In the genomic region with DNA sequence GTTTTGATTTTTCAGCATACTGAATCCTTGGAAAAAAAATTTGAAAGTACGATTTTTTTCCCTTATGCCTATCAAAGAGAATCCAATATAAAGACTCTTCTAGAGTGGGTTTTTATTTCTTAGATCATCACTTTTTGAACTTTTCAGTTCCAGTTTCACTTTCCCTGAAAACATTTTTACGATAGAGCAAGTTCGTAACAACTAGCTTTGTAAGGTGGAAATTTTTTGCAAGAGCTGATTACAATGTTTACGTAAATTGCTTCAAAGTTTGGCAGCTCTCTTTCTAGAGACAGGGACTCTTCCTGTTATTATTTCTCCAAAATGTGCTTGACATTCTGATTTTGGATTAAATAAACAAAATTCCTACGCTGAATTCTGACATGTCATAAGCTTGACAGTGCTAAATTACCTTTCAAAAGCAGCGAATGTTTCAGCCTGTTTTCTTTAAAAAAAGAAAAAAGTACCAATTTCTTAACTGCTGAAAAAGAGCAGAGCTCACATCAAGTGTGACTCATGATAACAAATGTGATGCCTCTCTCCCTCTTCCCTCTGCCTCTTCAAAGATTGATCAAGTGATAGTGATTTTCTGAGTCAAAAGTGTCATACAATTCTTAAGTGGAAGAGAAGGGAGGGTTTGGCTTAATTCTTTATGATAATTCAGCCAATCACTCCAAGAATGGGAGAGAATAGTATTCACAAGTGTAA, we compare ENCODE assay signal across 8 cellular contexts.
DNase-seq lines count a peak whose midpoint lies in the region; ATAC-seq and TF ChIP-seq lines count a peak whose summit lies in the region.

No MANE protein-coding gene starts in this region.

- H4K91ac ChIP-seq in IMR-90 (ENCODE audit: insufficient read depth, low read depth, low read length) = no peak overlapping the region

- H3K9me3 Mint-ChIP-seq in natural killer cell treated with Interleukin-12 subunit alpha and Interleukin-12 subunit beta and Interleukin-15 and Interleukin-18, amount 100 ng/mL, for 72 hours = peaks cover 3% of the 10 kb centered on the region
- H3K9me3 Mint-ChIP-seq in WTC11 = no peaks in the 10 kb centered on the region

- no CpG with 5 or more reads among the region's 6 CpGs for WGBS in IMR-90 (ENCODE audit: extremely low coverage in 2 of 2, insufficient read length in 1 of 2), 2 experiments

- CTCF ChIA-PET in IMR-90 (lab: Yijun Ruan, JAX) (no interaction called here), WTC11 (lab: Charles Lee) (no interaction called here)

- H3K27me3 Mint-ChIP-seq in natural killer cell treated with Interleukin-12 subunit alpha and Interleukin-12 subunit beta and Interleukin-15 and Interleukin-18, amount 100 ng/mL, for 72 hours = no peaks in the 10 kb centered on the region
- peaks cover 2% of the 10 kb centered on the region; the same call in 1 of the 2 replicates for H3K27me3 Mint-ChIP-seq in WTC11 (ENCODE audit: low read depth)

- no peak overlapping the region for H3K56ac ChIP-seq in IMR-90 (ENCODE audit: extremely low read depth, insufficient read depth, low read length)

- H2BK15ac ChIP-seq in IMR-90 (ENCODE audit: low read depth, low read length) = no peak overlapping the region

- no peak overlapping the region for H3K23ac ChIP-seq in IMR-90 (ENCODE audit: low read depth, low read length)

- DNase-seq in IMR-90 = peak; percentile 27
- DNase-seq in colonic mucosa = no peak
- no peak for DNase-seq in natural killer cell treated with Interleukin-12 subunit alpha and Interleukin-12 subunit beta and Interleukin-15 and Interleukin-18, amount 100 ng/mL, for 72 hours (ENCODE audit: low spot score)
- no peak for DNase-seq in T1000 (lab: John Stamatoyannopoulos, UW)
- no peak for DNase-seq in WTC11 (ENCODE audit: low spot score)
- DNase-seq in activated CD4-positive, alpha-beta T cell treated with anti-CD3 and anti-CD28 coated beads, Interleukin-2, amount 50 U/mL, for 48 hours = no peak
- no peak for DNase-seq in sciatic nerve (ENCODE audit: low spot score)

- H2BK20ac ChIP-seq in IMR-90 (ENCODE audit: low read depth, low read length) = no peak overlapping the region

- H2AFZ ChIP-seq in IMR-90 (replicated peaks; ENCODE audit: low read length, poor library complexity) = no peak overlapping the region

- no peak for TF ChIP-seq RAD21 in IMR-90 (IDR thresholded peaks at IDR 0.05; ENCODE audit: low read length)

- no peak overlapping the region for H2BK5ac ChIP-seq in IMR-90 (ENCODE audit: low read depth, low read length, poor library complexity, severe bottlenecking)

- H3K36me3 Mint-ChIP-seq in natural killer cell treated with Interleukin-12 subunit alpha and Interleukin-12 subunit beta and Interleukin-15 and Interleukin-18, amount 100 ng/mL, for 72 hours = no peaks in the 10 kb centered on the region
- H3K36me3 Mint-ChIP-seq in WTC11 = no peaks in the 10 kb centered on the region

- no peak overlapping the region for H3K27ac ChIP-seq in BLaER1
- H3K27ac ChIP-seq in IMR-90 (ENCODE audit: insufficient read depth, low read length) = no peak overlapping the region
- peak overlapping the region; percentile 9 for H3K27ac ChIP-seq in colonic mucosa

- in situ Hi-C loops in IMR-90 (cut with MboI; ENCODE audit: low sequenced_read_pairs) = no loop called here

- no peaks in the 10 kb centered on the region for H3K79me1 ChIP-seq in IMR-90 (ENCODE audit: low read depth in 1 of 2, low read length in 2 of 2)

- H3K9me1 ChIP-seq in IMR-90 (ENCODE audit: insufficient read depth, low read length) = no peaks in the 10 kb centered on the region

- dilution Hi-C loops in IMR-90 (cut with HindIII; ENCODE audit: low sequenced_read_pairs, unreplicated experiment) = no loop called here

- H3K4me1 ChIP-seq in BLaER1 = no peaks in the 10 kb centered on the region
- H3K4me1 ChIP-seq in IMR-90 (ENCODE audit: control insufficient read depth, insufficient read depth, low read length) = no peaks in the 10 kb centered on the region; the same call in 1 of the 2 replicates
- H3K4me1 ChIP-seq in colonic mucosa = no peaks in the 10 kb centered on the region

- H4K8ac ChIP-seq in IMR-90 (ENCODE audit: low read depth in 2 of 2, low read length in 2 of 2) = no peak overlapping the region

- H3K4me2 ChIP-seq in BLaER1 (peak overlapping the region; percentile 23; the same call in 1 of the 2 replicates), IMR-90 (ENCODE audit: low read depth, low read length) (peak overlapping the region; percentile 91)

- intact Hi-C loops in IMR-90 (cut with micrococcal nuclease) (no loop called here), colonic mucosa (cut with DNase I) (no loop called here), sciatic nerve (cut with DNase I) (no loop called here)

- POLR2A ChIA-PET in IMR-90 (lab: Charles Lee; ENCODE audit: unreplicated experiment) = no interaction called here
- POLR2A ChIA-PET in WTC11 (lab: Charles Lee) = no interaction called here

- no TSS peak for BruUV-seq in IMR-90 (replicated peaks; lab: Mats Ljungman, UMichigan)

- no peak overlapping the region for H2BK120ac ChIP-seq in IMR-90 (ENCODE audit: low read depth, low read length)

- peak overlapping the region in 1 of 2 donors; percentile 51 for H3K27ac Mint-ChIP-seq in natural killer cell treated with Interleukin-12 subunit alpha and Interleukin-12 subunit beta and Interleukin-15 and Interleukin-18, amount 100 ng/mL, for 72 hours
- H3K27ac Mint-ChIP-seq in WTC11 = no peak overlapping the region

- no peak overlapping the region for H3K9ac ChIP-seq in BLaER1
- H3K9ac ChIP-seq in IMR-90 (ENCODE audit: low read depth, low read length) = no peak overlapping the region
- no peak overlapping the region for H3K9ac ChIP-seq in colonic mucosa (ENCODE audit: low read depth in 2 of 2, low read length in 2 of 2)

- H3K4me1 Mint-ChIP-seq in natural killer cell treated with Interleukin-12 subunit alpha and Interleukin-12 subunit beta and Interleukin-15 and Interleukin-18, amount 100 ng/mL, for 72 hours (ENCODE audit: low read depth in 2 of 2) = peaks cover 0 to 5% of the 10 kb centered on the region in 2 donors
- peaks cover 11% of the 10 kb centered on the region for H3K4me1 Mint-ChIP-seq in WTC11

- H3K9me3 ChIP-seq in BLaER1 (0 out of 2 replicates have a peak, but pooled peaks cover 4% of the 10 kb centered on the region), IMR-90 (ENCODE audit: control insufficient read depth, insufficient read depth, low read length) (no peaks in the 10 kb centered on the region), colonic mucosa (no peaks in the 10 kb centered on the region)

- peak overlapping the region; percentile 42 for H3K4me3 Mint-ChIP-seq in natural killer cell treated with Interleukin-12 subunit alpha and Interleukin-12 subunit beta and Interleukin-15 and Interleukin-18, amount 100 ng/mL, for 72 hours
- no peak overlapping the region for H3K4me3 Mint-ChIP-seq in WTC11

- no peak overlapping the region for H3K4ac ChIP-seq in IMR-90 (ENCODE audit: low read depth, low read length)

- no peaks in the 10 kb centered on the region for H4K20me1 ChIP-seq in BLaER1
- no peaks in the 10 kb centered on the region for H4K20me1 ChIP-seq in IMR-90 (ENCODE audit: insufficient read depth, low read length)

- H3K4me3 ChIP-seq in BLaER1 (no peak overlapping the region), IMR-90 (ENCODE audit: insufficient read depth, low read depth, low read length) (peak overlapping the region; percentile 45), colonic mucosa (peak overlapping the region; percentile 4)

- H2AK9ac ChIP-seq in IMR-90 (replicated peaks; ENCODE audit: low read depth, low read length, poor library complexity) = no peak overlapping the region

- no peak overlapping the region for H3K14ac ChIP-seq in IMR-90 (replicated peaks; ENCODE audit: low read depth, low read length)

- H3K27me3 ChIP-seq in BLaER1 = no peaks in the 10 kb centered on the region
- H3K27me3 ChIP-seq in IMR-90 (ENCODE audit: control insufficient read depth, insufficient read depth, low read length) = no peaks in the 10 kb centered on the region
- no peaks in the 10 kb centered on the region for H3K27me3 ChIP-seq in colonic mucosa

- no peak overlapping the region for H4K5ac ChIP-seq in IMR-90 (ENCODE audit: low read depth, low read length)

- no peak overlapping the region for H2AK5ac ChIP-seq in IMR-90 (ENCODE audit: low read depth, low read length)

- no peak for TF ChIP-seq POLR2A in IMR-90 (IDR thresholded peaks at IDR 0.05; ENCODE audit: low read depth, low read length)

- no peak overlapping the region for H3K18ac ChIP-seq in IMR-90 (ENCODE audit: low read depth, low read length)

- TF ChIP-seq CTCF in IMR-90 (conservative IDR thresholded peaks at IDR 0.05; ENCODE audit: low read depth, low read length) = no peak
- no peak for TF ChIP-seq CTCF in colonic mucosa (IDR thresholded peaks at IDR 0.05)
- no peak for TF ChIP-seq CTCF in WTC11 (IDR thresholded peaks at IDR 0.05)

- ATAC-seq in IMR-90 (ENCODE audit: low read depth) = peak; percentile 49
- no peak for ATAC-seq in natural killer cell treated with Interleukin-12 subunit alpha and Interleukin-12 subunit beta and Interleukin-15 and Interleukin-18, amount 100 ng/mL, for 72 hours
- ATAC-seq in WTC11 = no peak
- no peak for ATAC-seq in sciatic nerve

- H3K36me3 ChIP-seq in BLaER1 (no peaks in the 10 kb centered on the region), IMR-90 (ENCODE audit: control insufficient read depth, insufficient read depth, low read length) (no peaks in the 10 kb centered on the region), colonic mucosa (no peaks in the 10 kb centered on the region)

TF ChIP-seq in IMR-90, 13 proteins besides CTCF, POLR2A, EP300 and RAD21 (continues in another document):
- TF ChIP-seq CEBPB (IDR thresholded peaks at IDR 0.05; ENCODE audit: low read depth, low read length) = no peak
- TF ChIP-seq, protein P1, sequence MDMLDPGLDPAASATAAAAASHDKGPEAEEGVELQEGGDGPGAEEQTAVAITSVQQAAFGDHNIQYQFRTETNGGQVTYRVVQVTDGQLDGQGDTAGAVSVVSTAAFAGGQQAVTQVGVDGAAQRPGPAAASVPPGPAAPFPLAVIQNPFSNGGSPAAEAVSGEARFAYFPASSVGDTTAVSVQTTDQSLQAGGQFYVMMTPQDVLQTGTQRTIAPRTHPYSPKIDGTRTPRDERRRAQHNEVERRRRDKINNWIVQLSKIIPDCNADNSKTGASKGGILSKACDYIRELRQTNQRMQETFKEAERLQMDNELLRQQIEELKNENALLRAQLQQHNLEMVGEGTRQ (IDR thresholded peaks at IDR 0.05; ENCODE audit: low read depth, low read length) = no peak
- no peak for TF ChIP-seq FOS (IDR thresholded peaks at IDR 0.05; ENCODE audit: low read depth, low read length)
